In genomic region chr5:150001660-150002493, GRCh38 we compare ENCODE assay signal across 8 cellular contexts. TPM values are rescaled to one million over a fixed set of nuclear protein-coding genes. Genes with fewer than 3 reads are reported as not detected.
DNase-seq lines count a peak whose midpoint lies in the region; ATAC-seq and TF ChIP-seq lines count a peak whose summit lies in the region.

No MANE protein-coding gene starts in this region.

- H3K36me3 ChIP-seq in SK-N-SH (replicated peaks in 1 of 2; ENCODE audit: control insufficient read depth in 1 of 2, insufficient read depth in 2 of 2, low read length in 1 of 2) = peaks cover 25 to 27% of the 10 kb centered on the region in 2 experiments

- H3K4me3 ChIP-seq in SK-N-SH (ENCODE audit: low read depth in 2 of 2, low read length in 1 of 2) = peak overlapping the region; percentile 83 to 96

- ATAC-seq in GM21528 (IDR thresholded peaks at IDR 0.05; ENCODE audit: low FRiP score, unreplicated experiment) = peak; percentile 52
- ATAC-seq in left ventricle myocardium superior = peak; percentile 52
- ATAC-seq in sciatic nerve = peak; percentile 51

- H3K27ac Mint-ChIP-seq in activated naive CD8-positive, alpha-beta T cell treated with anti-CD3 and anti-CD28 coated beads for 36 hours = peak overlapping the region; percentile 88

- H3F3A ChIP-seq in SK-N-SH (replicated peaks; ENCODE audit: insufficient read depth) = peaks cover 8% of the 10 kb centered on the region

- no peaks in the 10 kb centered on the region for H3K9me3 ChIP-seq in SK-N-SH

- peaks cover 12% of the 10 kb centered on the region for H4K20me1 ChIP-seq in SK-N-SH (ENCODE audit: insufficient read depth)

- H3K4me1 ChIP-seq in SK-N-SH (ENCODE audit: control insufficient read depth in 1 of 2, insufficient read depth in 2 of 2, low read depth in 1 of 2, low read length in 1 of 2) = peaks cover 13 to 20% of the 10 kb centered on the region in 2 experiments; a peak in 3 of 4 replicates

- intact Hi-C loops in left ventricle myocardium superior (cut with micrococcal nuclease) (no loop called here), sciatic nerve (cut with DNase I) (no loop called here)

- POLR2A ChIA-PET in SK-N-SH (lab: Yijun Ruan, JAX) = no interaction called here

- H3K36me3 Mint-ChIP-seq in activated naive CD8-positive, alpha-beta T cell treated with anti-CD3 and anti-CD28 coated beads for 36 hours = peaks cover 15% of the 10 kb centered on the region

- H3K27me3 ChIP-seq in SK-N-SH (ENCODE audit: insufficient read depth) = no peaks in the 10 kb centered on the region

- H3K27me3 Mint-ChIP-seq in activated naive CD8-positive, alpha-beta T cell treated with anti-CD3 and anti-CD28 coated beads for 36 hours = no peaks in the 10 kb centered on the region

- TF ChIP-seq CTCF in SK-N-SH (IDR thresholded peaks at IDR 0.05) = peak; percentile 68

- no peak for TF ChIP-seq EP300 in SK-N-SH (IDR thresholded peaks at IDR 0.05; ENCODE audit: borderline replicate concordance in 1 of 2, low read depth in 1 of 2, low read length in 1 of 2)

- peak overlapping the region; percentile 83 for H3K4me3 Mint-ChIP-seq in activated naive CD8-positive, alpha-beta T cell treated with anti-CD3 and anti-CD28 coated beads for 36 hours

- no peaks in the 10 kb centered on the region for H3K9me2 ChIP-seq in SK-N-SH

- H3K27ac ChIP-seq in SK-N-SH (ENCODE audit: low read depth in 2 of 2, low read length in 1 of 2) = peak overlapping the region in 1 of 2 experiments; percentile 85; a peak in 3 of 4 replicates

- no peaks in the 10 kb centered on the region for H3K9me3 Mint-ChIP-seq in activated naive CD8-positive, alpha-beta T cell treated with anti-CD3 and anti-CD28 coated beads for 36 hours

- CTCF ChIA-PET in SK-N-SH (lab: Yijun Ruan, JAX) = interaction anchor here (0.9 to 4.5 kb wide), 6 partner anchors 11 to 168 kb away, joined by 4 to 29 read pairs (median 11); no protein-coding TSS in a partner anchor

- H3K4me1 Mint-ChIP-seq in activated naive CD8-positive, alpha-beta T cell treated with anti-CD3 and anti-CD28 coated beads for 36 hours = peaks cover 37% of the 10 kb centered on the region

- 25% methylated on average over 9 of the region's 9 CpGs for WGBS in SK-N-SH (ENCODE audit: low lambda C conversion rate)

- peaks cover 74% of the 10 kb centered on the region for H3K79me2 ChIP-seq in SK-N-SH (ENCODE audit: insufficient read depth)

- H3K4me2 ChIP-seq in SK-N-SH = peak overlapping the region; percentile 96

- DNase-seq in EL = peak; percentile 80
- DNase-seq in HuH-7 (ENCODE audit: low spot score) = peak; percentile 75
- peak; percentile 78 for DNase-seq in SK-N-SH
- peak; percentile 61 for DNase-seq in activated naive CD8-positive, alpha-beta T cell treated with anti-CD3 and anti-CD28 coated beads for 36 hours
- no peak for DNase-seq in left ventricle myocardium superior
- DNase-seq in sciatic nerve (ENCODE audit: low spot score) = no peak
- no peak for DNase-seq in NCI-H2171 treated with DMSO at 0.1 percent for 48 hours (lab: John Stamatoyannopoulos, UW)

- peak overlapping the region; percentile 95 for H3K9ac ChIP-seq in SK-N-SH

- TF ChIP-seq RAD21 in SK-N-SH (IDR thresholded peaks at IDR 0.05; ENCODE audit: low read length) = peak; percentile 47

- H2AFZ ChIP-seq in SK-N-SH (ENCODE audit: low read depth) = peak overlapping the region; percentile 85

TF ChIP-seq in SK-N-SH, 30 proteins besides CTCF, POLR2A, EP300 and RAD21:
- TF ChIP-seq RCOR1 (IDR thresholded peaks at IDR 0.05; ENCODE audit: low read length) (no peak), SMC3 (IDR thresholded peaks at IDR 0.05; ENCODE audit: low read depth, low read length) (peak; percentile 40; the same call in 1 of the 2 replicates), SIN3A (IDR thresholded peaks at IDR 0.05; ENCODE audit: borderline replicate concordance, low read depth, low read length) (no peak), YY1 (IDR thresholded peaks at IDR 0.05; ENCODE audit: low read depth) (no peak), PBX3 (IDR thresholded peaks at IDR 0.05) (no peak), CHD2 (IDR thresholded peaks at IDR 0.05; ENCODE audit: low read length, partially characterized antibody) (no peak), USF2 (IDR thresholded peaks at IDR 0.05; ENCODE audit: borderline replicate concordance, low read depth, low read length) (no peak), IRF3 (IDR thresholded peaks at IDR 0.05; ENCODE audit: low read depth, low read length) (no peak), JUND (IDR thresholded peaks at IDR 0.05) (no peak), TEAD4 (IDR thresholded peaks at IDR 0.05; ENCODE audit: borderline replicate concordance, insufficient read depth) (no peak), EZH2phosphoT487 (IDR thresholded peaks at IDR 0.05; ENCODE audit: borderline replicate concordance, low read depth) (no peak), FOXJ3 (CRISPR knock-in tag; IDR thresholded peaks at IDR 0.05) (no peak), MXI1 (IDR thresholded peaks at IDR 0.05; ENCODE audit: low read depth, low read length) (peak; percentile 43; the same call in 1 of the 2 replicates), ELF1 (IDR thresholded peaks at IDR 0.05) (no peak), NFIC (IDR thresholded peaks at IDR 0.05; ENCODE audit: borderline replicate concordance) (no peak)

RNA-seq across cellular contexts. Expression of gene HMGXB3, which starts 1.3 kb away (rescaled TPM):
- 28.8 and 39.9 TPM in 2 replicates for polyA plus RNA-seq in SK-N-SH (2012; rRNA removed)
- 21.3 and 23.0 TPM in 2 replicates for polyA plus RNA-seq in SK-N-SH (2012; cell fraction: cytosol; rRNA removed)
- polyA plus RNA-seq in SK-N-SH (2012; cell fraction: nucleus; rRNA removed) = 80.4 and 109 TPM in 2 replicates
- 10 to 100 TPM; 36.7 to 38.3 TPM for total RNA-seq in activated naive CD8-positive, alpha-beta T cell treated with anti-CD3 and anti-CD28 coated beads for 36 hours
- total RNA-seq in left ventricle myocardium superior (14.2 TPM), sciatic nerve (34.6 TPM)

RNA-seq across cellular contexts. Expression of gene TIGD6, which starts 1.4 kb away (rescaled TPM):
- polyA plus RNA-seq in SK-N-SH (2012; rRNA removed) = 4.7 and 4.8 TPM in 2 replicates
- polyA plus RNA-seq in SK-N-SH (2012; cell fraction: cytosol; rRNA removed) = 4.2 and 4.7 TPM in 2 replicates
- polyA plus RNA-seq in SK-N-SH (2012; cell fraction: nucleus; rRNA removed) = 4.2 and 6.3 TPM in 2 replicates
- total RNA-seq in activated naive CD8-positive, alpha-beta T cell treated with anti-CD3 and anti-CD28 coated beads for 36 hours = 1 to 10 TPM; 1.7 to 1.9 TPM
- total RNA-seq in left ventricle myocardium superior = 1.9 TPM
- total RNA-seq in sciatic nerve = 8.2 TPM

RNA-seq across cellular contexts. Expression of gene SLC26A2, which starts 41.3 kb away (rescaled TPM):
- polyA plus RNA-seq in SK-N-SH (2012; rRNA removed) = 1.3 and 1.9 TPM in 2 replicates
- polyA plus RNA-seq in SK-N-SH (2012; cell fraction: cytosol; rRNA removed) = 2.0 TPM in 2 replicates
- 0.89 and 1.7 TPM in 2 replicates for polyA plus RNA-seq in SK-N-SH (2012; cell fraction: nucleus; rRNA removed)
- total RNA-seq in activated naive CD8-positive, alpha-beta T cell treated with anti-CD3 and anti-CD28 coated beads for 36 hours = 1 to 10 TPM; 6.6 TPM
- total RNA-seq in left ventricle myocardium superior (3.2 TPM), sciatic nerve (15.8 TPM)

RNA-seq across cellular contexts. Expression of gene PDE6A, which starts 57.3 kb away (rescaled TPM):
- 0.05 and 0.06 TPM in 2 replicates for polyA plus RNA-seq in SK-N-SH (2012; rRNA removed)
- polyA plus RNA-seq in SK-N-SH (2012; cell fraction: cytosol; rRNA removed) = 0.06 and 0.07 TPM in 2 replicates
- 0.11 and 0.14 TPM in 2 replicates for polyA plus RNA-seq in SK-N-SH (2012; cell fraction: nucleus; rRNA removed)
- not detected for total RNA-seq in activated naive CD8-positive, alpha-beta T cell treated with anti-CD3 and anti-CD28 coated beads for 36 hours
- total RNA-seq in left ventricle myocardium superior = 0.05 TPM
- total RNA-seq in sciatic nerve = not detected

Comparison
In these comparisons a context has a peak if more than half of its experiments do, and no peak if none do; other contexts are left out.
1. DNase-seq: peak in EL (single experiment), HuH-7 (single experiment), SK-N-SH (single experiment) and activated naive CD8-positive, alpha-beta T cell treated with anti-CD3 and anti-CD28 coated beads for 36 hours (single experiment); none in left ventricle myocardium superior (single experiment), sciatic nerve (single experiment) and NCI-H2171 treated with DMSO at 0.1 percent for 48 hours (single experiment).
2. Peak in every context shown above with its lines, with median percentiles within 50 percentile points of each other: ATAC-seq.